Comparison of ENCODE assay signal across 15 cellular contexts in genomic region chr3:82080261-82080660, GRCh38.
DNase-seq lines count a peak whose midpoint lies in the region; ATAC-seq, FAIRE-seq and TF ChIP-seq lines count a peak whose summit lies in the region.
"Had no signal": no experiment of that assay in that cellular context is flagged by ENCODE, and none has a peak within 500 bp of the region (broad histone marks: within the 10 kb centered on the region; RNA-seq: fewer than 3 reads in every experiment).

No MANE protein-coding gene starts in this region.

- no peak overlapping the region for H2BK5ac ChIP-seq in mesendoderm (ENCODE audit: low read length)

- H3K79me1 ChIP-seq in mesendoderm (ENCODE audit: low read length), result no peaks in the 10 kb centered on the region

- H3K18ac ChIP-seq in mesendoderm (ENCODE audit: low read length), result no peak overlapping the region

- no peak overlapping the region for H3K56ac ChIP-seq in mesendoderm (ENCODE audit: low read length)

- H3K27me3 ChIP-seq in DND-41 (ENCODE audit: insufficient read depth, low read length, poor library complexity), result no peaks in the 10 kb centered on the region
- H3K27me3 ChIP-seq in HUES64 (ENCODE audit: insufficient read depth, low read length), result no peaks in the 10 kb centered on the region
- no peaks in the 10 kb centered on the region for H3K27me3 ChIP-seq in astrocyte (ENCODE audit: insufficient read depth, low read length)
- no peaks in the 10 kb centered on the region for H3K27me3 ChIP-seq in mesendoderm (ENCODE audit: insufficient read depth, low read length, poor library complexity)

- H4K20me1 ChIP-seq in DND-41 (ENCODE audit: insufficient read depth, low read length) (no peaks in the 10 kb centered on the region), astrocyte (ENCODE audit: insufficient read depth, low read length) (no peaks in the 10 kb centered on the region)

- no peak overlapping the region for H4K8ac ChIP-seq in mesendoderm (ENCODE audit: low read depth, low read length)

- no peak for TF ChIP-seq CTCF in DND-41 (IDR thresholded peaks at IDR 0.05; ENCODE audit: borderline replicate concordance, extremely low read depth, low read length, poor library complexity, severe bottlenecking)
- TF ChIP-seq CTCF in astrocyte (IDR thresholded peaks at IDR 0.05; ENCODE audit: insufficient read depth, low read depth, low read length), result no peak

- no peaks in the 10 kb centered on the region for H3K36me3 ChIP-seq in DND-41 (ENCODE audit: insufficient read depth, low read length)
- no peaks in the 10 kb centered on the region for H3K36me3 ChIP-seq in HUES64 (ENCODE audit: insufficient read depth, low read length)
- no peaks in the 10 kb centered on the region for H3K36me3 ChIP-seq in astrocyte (ENCODE audit: insufficient read depth, low read length)
- H3K36me3 ChIP-seq in mesendoderm (ENCODE audit: control insufficient read depth, insufficient read depth, low read length), result no peaks in the 10 kb centered on the region

- no peaks in the 10 kb centered on the region for H3K9me3 ChIP-seq in DND-41 (ENCODE audit: insufficient read depth, low read length, severe bottlenecking)
- no peaks in the 10 kb centered on the region for H3K9me3 ChIP-seq in HUES64 (ENCODE audit: insufficient read depth, low read depth, low read length)
- no peaks in the 10 kb centered on the region for H3K9me3 ChIP-seq in astrocyte (ENCODE audit: insufficient read depth, low read depth, low read length)

- FAIRE-seq in astrocyte (lab: Jason Lieb, UNC), result peak; percentile 64

- no peak overlapping the region for H3K4ac ChIP-seq in mesendoderm (ENCODE audit: low read depth, low read length)

- no peak overlapping the region for H4K5ac ChIP-seq in mesendoderm (ENCODE audit: low read length)

- WGBS in HUES64, result 93% methylated on average over 3 of the region's 3 CpGs
- no CpG with 5 or more reads among the region's 3 CpGs for WGBS in mesendoderm (ENCODE audit: extremely low coverage, insufficient coverage, low lambda C conversion rate)

- peak; percentile 98 for ATAC-seq in DND-41 (ENCODE audit: insufficient read depth, low read depth)
- no peak for ATAC-seq in HG02840 (IDR thresholded peaks at IDR 0.05; ENCODE audit: low FRiP score, unreplicated experiment)
- no peak for ATAC-seq in GM19324 (IDR thresholded peaks at IDR 0.05; ENCODE audit: low FRiP score, unreplicated experiment)

- peak overlapping the region; percentile 53 for H3K4me2 ChIP-seq in DND-41 (ENCODE audit: insufficient read depth, low read length)
- peak overlapping the region; percentile 8 for H3K4me2 ChIP-seq in astrocyte (ENCODE audit: low read length)
- H3K4me2 ChIP-seq in mesendoderm (ENCODE audit: low read length), result no peak overlapping the region

- H3K4me1 ChIP-seq in DND-41 (ENCODE audit: insufficient read depth, low read length) (peaks cover 52% of the 10 kb centered on the region), HUES64 (ENCODE audit: insufficient read depth, low read length) (peaks cover 27% of the 10 kb centered on the region), astrocyte (ENCODE audit: insufficient read depth, low read length) (peaks cover 10% of the 10 kb centered on the region), mesendoderm (ENCODE audit: control insufficient read depth, low read depth, low read length) (no peaks in the 10 kb centered on the region)

- no peaks in the 10 kb centered on the region for H3K36me3 Mint-ChIP-seq in astrocyte (ENCODE audit: low read depth, unreplicated experiment)
- H3K36me3 Mint-ChIP-seq: activated naive CD8-positive, alpha-beta T cell treated with anti-CD3 and anti-CD28 coated beads, Interleukin-2, amount 10 ng/mL, durations not matched to agents 7 days and 5 days had no signal

- H2AK5ac ChIP-seq in mesendoderm (ENCODE audit: low read length), result no peak overlapping the region

- H3K9me3 Mint-ChIP-seq in astrocyte (ENCODE audit: unreplicated experiment), result no peaks in the 10 kb centered on the region
- H3K9me3 Mint-ChIP-seq: activated B cell treated with CpG ODN at 0.5 μM for 24 hours; activated naive CD8-positive, alpha-beta T cell treated with anti-CD3 and anti-CD28 coated beads, Interleukin-2, amount 10 ng/mL, durations not matched to agents 7 days and 5 days; stimulated activated naive CD8-positive, alpha-beta T cell treated with anti-CD3 and anti-CD28 coated beads, Interleukin-15, Interleukin-2, amounts not matched to agents 100 ng/mL and 50 ng/mL, for 24 hours had no signal

- H3K4me3 Mint-ChIP-seq in astrocyte (ENCODE audit: unreplicated experiment), result no peak overlapping the region
- H3K4me3 Mint-ChIP-seq: activated B cell treated with CpG ODN at 0.5 μM for 24 hours; activated naive CD8-positive, alpha-beta T cell treated with anti-CD3 and anti-CD28 coated beads, Interleukin-2, amount 10 ng/mL, durations not matched to agents 7 days and 5 days; stimulated activated naive CD8-positive, alpha-beta T cell treated with anti-CD3 and anti-CD28 coated beads, Interleukin-15, Interleukin-2, amounts not matched to agents 100 ng/mL and 50 ng/mL, for 24 hours had no signal

- H3K4me3 ChIP-seq in DND-41 (ENCODE audit: low read depth in 1 of 2, low read length in 2 of 2) (peak overlapping the region in 1 of 2 experiments; percentile 23; a peak in 2 of 4 replicates), HUES64 (ENCODE audit: low read length) (no peak overlapping the region), astrocyte (ENCODE audit: insufficient read depth, low read depth, low read length) (no peak overlapping the region), mesendoderm (ENCODE audit: low read length) (no peak overlapping the region)

- peak overlapping the region; percentile 85 for H3K27ac ChIP-seq in DND-41 (ENCODE audit: low read length)
- H3K27ac ChIP-seq in HUES64 (ENCODE audit: low read depth, low read length), result no peak overlapping the region
- no peak overlapping the region for H3K27ac ChIP-seq in astrocyte (ENCODE audit: low read depth, low read length)
- H3K27ac ChIP-seq in mesendoderm (ENCODE audit: low read depth, low read length), result no peak overlapping the region

- H3K9ac ChIP-seq in DND-41 (ENCODE audit: low read depth, low read length), result peak overlapping the region; percentile 54
- peak overlapping the region; percentile 16; the same call in 1 of the 2 replicates for H3K9ac ChIP-seq in HUES64 (ENCODE audit: low read depth, low read length)
- no peak overlapping the region for H3K9ac ChIP-seq in astrocyte (ENCODE audit: low read length)
- H3K9ac ChIP-seq in mesendoderm (ENCODE audit: low read length), result no peak overlapping the region

- peaks cover 42% of the 10 kb centered on the region for H3K4me1 Mint-ChIP-seq in astrocyte (ENCODE audit: low read depth, unreplicated experiment)
- H3K4me1 Mint-ChIP-seq: activated B cell treated with CpG ODN at 0.5 μM for 24 hours; activated naive CD8-positive, alpha-beta T cell treated with anti-CD3 and anti-CD28 coated beads, Interleukin-2, amount 10 ng/mL, durations not matched to agents 7 days and 5 days had no signal

- H3K23ac ChIP-seq in mesendoderm (ENCODE audit: low read length), result no peak overlapping the region

- no peaks in the 10 kb centered on the region for H3K79me2 ChIP-seq in DND-41 (ENCODE audit: insufficient read depth, low read length)
- no peaks in the 10 kb centered on the region for H3K79me2 ChIP-seq in astrocyte (ENCODE audit: insufficient read depth, low read length)
- no peaks in the 10 kb centered on the region for H3K79me2 ChIP-seq in mesendoderm (ENCODE audit: control insufficient read depth, insufficient read depth, low read length)

- H2BK15ac ChIP-seq in mesendoderm (replicated peaks; ENCODE audit: low read depth), result no peak overlapping the region

- no peak overlapping the region for H2BK120ac ChIP-seq in mesendoderm (ENCODE audit: low read depth, low read length)

- H3K27ac Mint-ChIP-seq in astrocyte (ENCODE audit: unreplicated experiment), result peak overlapping the region; percentile 79
- H3K27ac Mint-ChIP-seq: activated B cell treated with CpG ODN at 0.5 μM for 24 hours; activated naive CD8-positive, alpha-beta T cell treated with anti-CD3 and anti-CD28 coated beads, Interleukin-2, amount 10 ng/mL, durations not matched to agents 7 days and 5 days; stimulated activated naive CD8-positive, alpha-beta T cell treated with anti-CD3 and anti-CD28 coated beads, Interleukin-15, Interleukin-2, amounts not matched to agents 100 ng/mL and 50 ng/mL, for 24 hours had no signal

- no peaks in the 10 kb centered on the region for H3K27me3 Mint-ChIP-seq in astrocyte (ENCODE audit: low read depth, unreplicated experiment)
- H3K27me3 Mint-ChIP-seq: activated B cell treated with CpG ODN at 0.5 μM for 24 hours; activated naive CD8-positive, alpha-beta T cell treated with anti-CD3 and anti-CD28 coated beads, Interleukin-2, amount 10 ng/mL, durations not matched to agents 7 days and 5 days; stimulated activated naive CD8-positive, alpha-beta T cell treated with anti-CD3 and anti-CD28 coated beads, Interleukin-15, Interleukin-2, amounts not matched to agents 100 ng/mL and 50 ng/mL, for 24 hours had no signal

- DNase-seq in DND-41 (peak; percentile 69), astrocyte (ENCODE audit: low read depth) (no peak), mesendoderm (peak; percentile 67), HUDEP-2 (lab: John Stamatoyannopoulos, UW; ENCODE audit: unreplicated experiment in 76 of 76) (no peak), NCI-H748 (lab: John Stamatoyannopoulos, UW; ENCODE audit: unreplicated experiment) (no peak)
- DNase-seq: activated B cell treated with CpG ODN at 0.5 μM for 24 hours; activated naive CD8-positive, alpha-beta T cell treated with anti-CD3 and anti-CD28 coated beads, Interleukin-2, amount 10 ng/mL, durations not matched to agents 7 days and 5 days; NCI-H1417 treated with DMSO at 0.1 percent for 48 hours; NCI-H526 treated with DMSO at 0.1 percent for 48 hours; retina; SHP77 treated with DMSO at 0.1 percent for 48 hours had no signal

- H2AFZ ChIP-seq in DND-41 (ENCODE audit: low read depth, low read length) (peak overlapping the region; percentile 69), astrocyte (ENCODE audit: low read depth, low read length) (peak overlapping the region; percentile 67)

Comparison
In these comparisons a context has a peak if more than half of its experiments do, and no peak if none do; other contexts are left out.
1. DNase-seq: peak in DND-41 (single experiment) and mesendoderm (single experiment); none in astrocyte (single experiment), HUDEP-2 (0 of 76) and NCI-H748 (single experiment).
2. H3K9ac ChIP-seq: peak in DND-41 (single experiment) and HUES64 (single experiment); none in astrocyte (single experiment) and mesendoderm (single experiment).